ENCODE assay signal across 9 cellular contexts in genomic region chr2:64526034-64526433, GRCh38. TPM values are rescaled to one million over a fixed set of nuclear protein-coding genes. Genes with fewer than 3 reads are reported as not detected.
DNase-seq lines count a peak whose midpoint lies in the region; TF ChIP-seq lines count a peak whose summit lies in the region.
"Had no signal": no experiment of that assay in that cellular context is flagged by ENCODE, and none has a peak within 500 bp of the region (broad histone marks: within the 10 kb centered on the region; RNA-seq: fewer than 3 reads in every experiment).

No MANE protein-coding gene starts in this region.

- no peaks in the 10 kb centered on the region for H3K9me3 ChIP-seq in endodermal cell (ENCODE audit: control insufficient read depth, low read length)

- H3K36me3 Mint-ChIP-seq in endodermal cell (ENCODE audit: low read depth) (no peaks in the 10 kb centered on the region), progenitor cell of endocrine pancreas (ENCODE audit: insufficient read depth) (peaks cover 1% of the 10 kb centered on the region)

- no peaks in the 10 kb centered on the region for H3K9me3 Mint-ChIP-seq in endodermal cell
- no peaks in the 10 kb centered on the region for H3K9me3 Mint-ChIP-seq in progenitor cell of endocrine pancreas (ENCODE audit: low read depth)

- 100% methylated on average over 1 of the region's 3 CpGs; no CpG with 5 or more reads in 1 of the 2 experiments for WGBS in endodermal cell (ENCODE audit: insufficient coverage in 1 of 2, insufficient read length in 1 of 2), 2 experiments

- H3K4me3 Mint-ChIP-seq in endodermal cell, result peak overlapping the region; percentile 92
- H3K4me3 Mint-ChIP-seq in progenitor cell of endocrine pancreas (ENCODE audit: low read depth), result peak overlapping the region; percentile 93

- H3K4me3 ChIP-seq in GM12865 (ENCODE audit: low read depth, low read length) (peak overlapping the region; percentile 63), endodermal cell (ENCODE audit: low read length) (peak overlapping the region; percentile 91)

- H3K27me3 Mint-ChIP-seq in endodermal cell (ENCODE audit: insufficient read depth) (no peaks in the 10 kb centered on the region), progenitor cell of endocrine pancreas (no peaks in the 10 kb centered on the region)

- H3K27ac ChIP-seq in endodermal cell (ENCODE audit: low read depth, low read length), result no peak overlapping the region
- H3K27ac ChIP-seq: epithelial cell of prostate had no signal

- no peaks in the 10 kb centered on the region for H3K27me3 ChIP-seq in endodermal cell (ENCODE audit: control insufficient read depth, insufficient read depth, low read length, poor library complexity, severe bottlenecking)

- DNase-seq in GM12865 (ENCODE audit: low read depth) (no peak), NAMALWA (ENCODE audit: low spot score) (peak; percentile 25), endodermal cell (no peak), progenitor cell of endocrine pancreas (ENCODE audit: low spot score, unreplicated experiment) (no peak), H4 (ENCODE audit: low spot score) (no peak), posterior vena cava (ENCODE audit: low spot score) (no peak), amniotic stem cell (lab: John Stamatoyannopoulos, UW) (no peak)
- DNase-seq: NK-92 treated with Interleukin-12 subunit alpha and Interleukin-12 subunit beta, amount 100 ng/mL, for 24 hours had no signal

- H3K27ac Mint-ChIP-seq in endodermal cell (no peak overlapping the region), progenitor cell of endocrine pancreas (no peak overlapping the region)

- H3K9ac ChIP-seq in endodermal cell (ENCODE audit: extremely low read depth, low read length, poor library complexity, severe bottlenecking), result no peak overlapping the region

- H3K4me1 Mint-ChIP-seq in endodermal cell (peaks cover 17% of the 10 kb centered on the region), progenitor cell of endocrine pancreas (ENCODE audit: low read depth) (peaks cover 16% of the 10 kb centered on the region)

- H3K36me3 ChIP-seq in endodermal cell (ENCODE audit: control insufficient read depth, insufficient read depth, low read length), result no peaks in the 10 kb centered on the region

- intact Hi-C loops in posterior vena cava (cut with DNase I), result no loop called here

- TF ChIP-seq CTCF in GM12865 (IDR thresholded peaks at IDR 0.05; ENCODE audit: insufficient read depth, low read depth, low read length, missing control alignments) (no peak), endodermal cell (conservative IDR thresholded peaks at IDR 0.05) (no peak), progenitor cell of endocrine pancreas (IDR thresholded peaks at IDR 0.05; ENCODE audit: unreplicated experiment) (no peak)

- H3K4me1 ChIP-seq in endodermal cell (ENCODE audit: control insufficient read depth, insufficient read depth, low read length), result no peaks in the 10 kb centered on the region

RNA-seq across cellular contexts. Expression of gene AFTPH, which starts 1.9 kb away (rescaled TPM):
- total RNA-seq in endodermal cell, result 10 to 100 TPM; 13.7 to 21.5 TPM
- 20.9 TPM for polyA plus RNA-seq in endodermal cell (2013, experiment 1 of 2)
- 17.0 TPM for polyA plus RNA-seq in endodermal cell (2013, experiment 2 of 2)
- total RNA-seq in progenitor cell of endocrine pancreas, result 26.6 and 28.9 TPM in 2 replicates
- 16.8 and 23.3 TPM in 2 replicates for total RNA-seq in H4 (2014; rRNA removed; shearing (Covaris generic))
- 10 to 100 TPM; 18.7 to 27.8 TPM for total RNA-seq in posterior vena cava
